8 cellular contexts compared by ENCODE assay signal in genomic region chr1:53368314-53369033, GRCh38. TPM values are rescaled to one million over a fixed set of nuclear protein-coding genes. Genes with fewer than 3 reads are reported as not detected.
A peak's percentile ranks its signal among the peaks of the same experiment; 100 is the strongest.
DNase-seq lines count a peak whose midpoint lies in the region; ATAC-seq and TF ChIP-seq lines count a peak whose summit lies in the region.

No MANE protein-coding gene starts in this region.

- H3K36me3 ChIP-seq in BE2C, result no peaks in the 10 kb centered on the region

- intact Hi-C loops in right cardiac atrium (cut with DNase I), result no loop called here

- H3K4me1 Mint-ChIP-seq in activated CD4-positive, alpha-beta memory T cell treated with anti-CD3 and anti-CD28 coated beads, Interleukin-2, amount 10 ng/mL, durations not matched to agents 7 days and 5 days, result peaks cover 20% of the 10 kb centered on the region

- no peak overlapping the region for H3K27ac ChIP-seq in right cardiac atrium (ENCODE audit: low read length)

- no peaks in the 10 kb centered on the region for H3K27me3 Mint-ChIP-seq in activated CD4-positive, alpha-beta memory T cell treated with anti-CD3 and anti-CD28 coated beads, Interleukin-2, amount 10 ng/mL, durations not matched to agents 7 days and 5 days

- H3K4me3 ChIP-seq in BE2C (ENCODE audit: low read depth, low read length), result no peak overlapping the region
- H3K4me3 ChIP-seq in GM12865 (ENCODE audit: low read depth, low read length), result peak overlapping the region; percentile 61
- H3K4me3 ChIP-seq in right cardiac atrium (ENCODE audit: low read length), result no peak overlapping the region

- DNase-seq in BE2C (peak; percentile 66), GM12865 (ENCODE audit: low read depth) (no peak), right cardiac atrium (peak; percentile 37 to 73 (median 72)), HuH-7 (ENCODE audit: low spot score) (no peak), HT-29 (ENCODE audit: low spot score) (no peak)
- DNase-seq in activated CD4-positive, alpha-beta memory T cell treated with anti-CD3 and anti-CD28 coated beads, Interleukin-2, amount 10 ng/mL, durations not matched to agents 7 days and 5 days, result no peak

- no peaks in the 10 kb centered on the region for H3K9me3 ChIP-seq in BE2C
- H3K9me3 ChIP-seq in right cardiac atrium (ENCODE audit: control insufficient read depth, low read length), result no peaks in the 10 kb centered on the region

- POLR2A ChIA-PET in activated CD4-positive, alpha-beta memory T cell treated with anti-CD3 and anti-CD28 coated beads, Interleukin-2, amount 10 ng/mL, durations not matched to agents 7 days and 5 days (lab: Charles Lee), result interaction anchor here (0.8 to 2.3 kb wide), 5 partner anchors 9 to 44 kb away, joined by 3 to 30 read pairs (median 6); partner anchors contain the start of gene LRP8

- 47% methylated on average over 14 of the region's 14 CpGs for WGBS in right cardiac atrium

- peak overlapping the region; percentile 72 for H3K4me3 Mint-ChIP-seq in activated CD4-positive, alpha-beta memory T cell treated with anti-CD3 and anti-CD28 coated beads, Interleukin-2, amount 10 ng/mL, durations not matched to agents 7 days and 5 days

- H3K27me3 ChIP-seq in BE2C (no peaks in the 10 kb centered on the region), right cardiac atrium (ENCODE audit: control insufficient read depth, insufficient read depth) (no peaks in the 10 kb centered on the region)

- peak; percentile 26 to 40 for ATAC-seq in right cardiac atrium
- no peak for ATAC-seq in GM21786 (IDR thresholded peaks at IDR 0.05; ENCODE audit: unreplicated experiment)
- no peak for ATAC-seq in HG02678 (IDR thresholded peaks at IDR 0.05; ENCODE audit: unreplicated experiment)

- no peaks in the 10 kb centered on the region for H3K9me3 Mint-ChIP-seq in activated CD4-positive, alpha-beta memory T cell treated with anti-CD3 and anti-CD28 coated beads, Interleukin-2, amount 10 ng/mL, durations not matched to agents 7 days and 5 days

- H3K4me1 ChIP-seq in BE2C (peaks cover 9% of the 10 kb centered on the region; the same call in 1 of the 2 replicates), right cardiac atrium (ENCODE audit: control insufficient read depth, insufficient read depth, low read length) (no peaks in the 10 kb centered on the region)

- peak overlapping the region; percentile 75 for H3K27ac Mint-ChIP-seq in activated CD4-positive, alpha-beta memory T cell treated with anti-CD3 and anti-CD28 coated beads, Interleukin-2, amount 10 ng/mL, durations not matched to agents 7 days and 5 days

- TF ChIP-seq CTCF in BE2C (IDR thresholded peaks at IDR 0.05; ENCODE audit: low read depth, low read length) (no peak), GM12865 (IDR thresholded peaks at IDR 0.05; ENCODE audit: insufficient read depth, low read depth, low read length, missing control alignments) (no peak)

- CTCF ChIA-PET in activated CD4-positive, alpha-beta memory T cell treated with anti-CD3 and anti-CD28 coated beads, Interleukin-2, amount 10 ng/mL, durations not matched to agents 7 days and 5 days (lab: Charles Lee), result interaction anchor here (0.9 to 2.4 kb wide), 4 partner anchors 22 to 90 kb away, joined by 3 to 12 read pairs (median 6); partner anchors contain the start of gene LRP8

- H3K36me3 Mint-ChIP-seq in activated CD4-positive, alpha-beta memory T cell treated with anti-CD3 and anti-CD28 coated beads, Interleukin-2, amount 10 ng/mL, durations not matched to agents 7 days and 5 days (ENCODE audit: low read depth), result no peaks in the 10 kb centered on the region

RNA-seq across cellular contexts. Expression of gene LRP8, which starts 40.6 kb away (rescaled TPM):
- 24.0 TPM for polyA plus RNA-seq in BE2C (2012; ENCODE audit: insufficient read depth, insufficient read length, low read depth)
- total RNA-seq in activated CD4-positive, alpha-beta memory T cell treated with anti-CD3 and anti-CD28 coated beads, Interleukin-2, amount 10 ng/mL, durations not matched to agents 7 days and 5 days, result 10 to 100 TPM; 51.5 to 52.7 TPM
- 1 to 10 TPM; 1.3 to 2.6 (median 1.9) TPM for total RNA-seq in right cardiac atrium
- polyA plus RNA-seq in right cardiac atrium, result 0.27 TPM
- 242 and 262 TPM in 2 replicates for total RNA-seq in HT-29 (2014; rRNA removed; shearing (Covaris generic))

Comparison
In these comparisons a context has a peak if more than half of its experiments do, and no peak if none do; other contexts are left out.
1. DNase-seq: peak in BE2C (single experiment) and right cardiac atrium (3 of 3); none in GM12865 (single experiment), activated CD4-positive, alpha-beta memory T cell treated with anti-CD3 and anti-CD28 coated beads, Interleukin-2, amount 10 ng/mL, durations not matched to agents 7 days and 5 days (single experiment), HuH-7 (single experiment) and HT-29 (single experiment).
2. ATAC-seq: peak in right cardiac atrium (2 of 2); none in GM21786 (single experiment) and HG02678 (single experiment).
3. RNA of gene LRP8, which starts 40.6 kb away (total RNA-seq): 242 to 262 TPM in HT-29 and 51.5 to 52.7 TPM in activated CD4-positive, alpha-beta memory T cell treated with anti-CD3 and anti-CD28 coated beads, Interleukin-2, amount 10 ng/mL, durations not matched to agents 7 days and 5 days; 1.3 to 2.6 TPM in right cardiac atrium; every median in the first group is over 10 times any median in the second.